In genomic region chr2:237820421-237820820, GRCh38 we compare ENCODE assay signal across 24 cellular contexts. TPM values are rescaled to one million over a fixed set of nuclear protein-coding genes. Genes with fewer than 3 reads are reported as not detected.
"Had no signal": no experiment of that assay in that cellular context is flagged by ENCODE, and none has a peak within 500 bp of the region (broad histone marks: within the 10 kb centered on the region; RNA-seq: fewer than 3 reads in every experiment).

No MANE protein-coding gene starts in this region.

- H3K27ac Mint-ChIP-seq: endodermal cell; memory B cell; naive thymus-derived CD4-positive, alpha-beta T cell had no signal

- H3K36me3 ChIP-seq: colonic mucosa, esophagus muscularis mucosa, gastroesophageal sphincter, heart left ventricle, left lung, lower lobe of right lung had no signal

- H3K4me1 Mint-ChIP-seq: endodermal cell, immature natural killer cell, memory B cell had no signal

- H3K4me3 Mint-ChIP-seq: endodermal cell; immature natural killer cell; memory B cell; naive thymus-derived CD4-positive, alpha-beta T cell had no signal

- H3K4me3 ChIP-seq: colonic mucosa, dorsolateral prefrontal cortex, esophagus muscularis mucosa, gastroesophageal sphincter, heart left ventricle, hepatocyte, left lung, lower lobe of right lung had no signal

- H3K27ac ChIP-seq: colonic mucosa, dorsolateral prefrontal cortex, esophagus muscularis mucosa, foreskin keratinocyte, gastroesophageal sphincter, heart left ventricle, hepatocyte, left lung, lower lobe of right lung had no signal

- H3K9me3 Mint-ChIP-seq: endodermal cell; immature natural killer cell; memory B cell; naive thymus-derived CD4-positive, alpha-beta T cell had no signal

- H3K36me3 Mint-ChIP-seq: memory B cell had no signal

- H3K9me3 ChIP-seq: colonic mucosa, esophagus muscularis mucosa, gastroesophageal sphincter, heart left ventricle, left lung, lower lobe of right lung had no signal

- ATAC-seq: foreskin keratinocyte; gastroesophageal sphincter; heart left ventricle; left cardiac atrium; left lung; left ventricle myocardium superior; lower lobe of right lung; naive thymus-derived CD4-positive, alpha-beta T cell had no signal

- DNase-seq: colonic mucosa; cortex of kidney; dermis blood vessel endothelial cell; dorsolateral prefrontal cortex; effector CD4-positive, alpha-beta T cell; effector memory CD4-positive, alpha-beta T cell; endodermal cell; heart left ventricle; hypothalamus; immature natural killer cell; islet precursor cell; left cardiac atrium; left lung; left ventricle myocardium superior; lower lobe of right lung; mesendoderm; midbrain; naive thymus-derived CD4-positive, alpha-beta T cell had no signal

RNA-seq across cellular contexts. Expression of gene RAMP1, which starts 39.0 kb away (rescaled TPM):
- total RNA-seq: lung microvascular endothelial cell had no signal
